Comparison of ENCODE assay signal across 20 cellular contexts in genomic region chr6:135165031-135165430, GRCh38. TPM values are rescaled to one million over a fixed set of nuclear protein-coding genes. Genes with fewer than 3 reads are reported as not detected.
"Had no signal": no experiment of that assay in that cellular context is flagged by ENCODE, and none has a peak within 500 bp of the region (broad histone marks: within the 10 kb centered on the region; RNA-seq: fewer than 3 reads in every experiment).

No MANE protein-coding gene starts in this region.

- H3K27ac ChIP-seq: esophagus squamous epithelium, left ventricle myocardium inferior, ovary, psoas muscle, stomach, VCaP had no signal

- H3K36me3 ChIP-seq: esophagus squamous epithelium, left ventricle myocardium inferior, ovary, stomach had no signal

- H3K27me3 ChIP-seq: ovary, stomach had no signal

- DNase-seq: activated CD4-positive, alpha-beta memory T cell treated with anti-CD3 and anti-CD28 coated beads for 36 hours; activated CD4-positive, CD25-positive, alpha-beta regulatory T cell treated with anti-CD3 and anti-CD28 coated beads, Interleukin-2, amount 50 U/mL, for 72 hours; activated gamma-delta T cell treated with Interleukin-2 at 50 U/mL for 16 hours; activated T-cell treated with anti-CD3 and anti-CD28 coated beads, Interleukin-2, amount 50 U/mL, for 48 hours; caudate nucleus; effector memory CD8-positive, alpha-beta T cell; esophagus squamous epithelium; immature natural killer cell; kidney glomerular epithelial cell; left ventricle myocardium inferior; ovary; psoas muscle; right cardiac atrium; stimulated activated CD4-positive, alpha-beta T cell treated with anti-CD3 and anti-CD28 coated beads, Interleukin-2, amount 100 ng/mL, for 24 hours; stomach; T-cell; trophoblast cell had no signal

- H3K4me3 Mint-ChIP-seq: activated CD4-positive, alpha-beta memory T cell treated with anti-CD3 and anti-CD28 coated beads for 36 hours; brain; effector memory CD8-positive, alpha-beta T cell; immature natural killer cell; T-cell had no signal

- H3K27ac Mint-ChIP-seq: activated CD4-positive, alpha-beta memory T cell treated with anti-CD3 and anti-CD28 coated beads for 36 hours; activated naive CD4-positive, alpha-beta T cell treated with anti-CD3 and anti-CD28 coated beads, Interleukin-2, amount 50 U/mL, for 72 hours; brain; effector memory CD8-positive, alpha-beta T cell; immature natural killer cell had no signal

- ATAC-seq: activated naive CD4-positive, alpha-beta T cell treated with anti-CD3 and anti-CD28 coated beads, Interleukin-2, amount 50 U/mL, for 72 hours; effector memory CD8-positive, alpha-beta T cell; psoas muscle; right cardiac atrium; T-cell had no signal

- H3K36me3 Mint-ChIP-seq: activated CD4-positive, alpha-beta memory T cell treated with anti-CD3 and anti-CD28 coated beads for 36 hours; activated naive CD4-positive, alpha-beta T cell treated with anti-CD3 and anti-CD28 coated beads, Interleukin-2, amount 50 U/mL, for 72 hours; brain; immature natural killer cell; T-cell had no signal

- H3K9me3 ChIP-seq: esophagus squamous epithelium, left ventricle myocardium inferior, ovary, psoas muscle, stomach had no signal

- H3K4me1 ChIP-seq: left ventricle myocardium inferior, psoas muscle, stomach had no signal

- H3K4me3 ChIP-seq: esophagus squamous epithelium, left ventricle myocardium inferior, ovary, psoas muscle, stomach had no signal

- H3K9me3 Mint-ChIP-seq: activated CD4-positive, alpha-beta memory T cell treated with anti-CD3 and anti-CD28 coated beads for 36 hours; brain; effector memory CD8-positive, alpha-beta T cell; immature natural killer cell; T-cell had no signal

- H3K27me3 Mint-ChIP-seq: T-cell had no signal

- H3K4me1 Mint-ChIP-seq: brain had no signal

RNA-seq across cellular contexts. Expression of gene MYB, which starts 16.1 kb away (rescaled TPM):
- polyA plus RNA-seq: right cardiac atrium had no signal
